In the genomic region with DNA sequence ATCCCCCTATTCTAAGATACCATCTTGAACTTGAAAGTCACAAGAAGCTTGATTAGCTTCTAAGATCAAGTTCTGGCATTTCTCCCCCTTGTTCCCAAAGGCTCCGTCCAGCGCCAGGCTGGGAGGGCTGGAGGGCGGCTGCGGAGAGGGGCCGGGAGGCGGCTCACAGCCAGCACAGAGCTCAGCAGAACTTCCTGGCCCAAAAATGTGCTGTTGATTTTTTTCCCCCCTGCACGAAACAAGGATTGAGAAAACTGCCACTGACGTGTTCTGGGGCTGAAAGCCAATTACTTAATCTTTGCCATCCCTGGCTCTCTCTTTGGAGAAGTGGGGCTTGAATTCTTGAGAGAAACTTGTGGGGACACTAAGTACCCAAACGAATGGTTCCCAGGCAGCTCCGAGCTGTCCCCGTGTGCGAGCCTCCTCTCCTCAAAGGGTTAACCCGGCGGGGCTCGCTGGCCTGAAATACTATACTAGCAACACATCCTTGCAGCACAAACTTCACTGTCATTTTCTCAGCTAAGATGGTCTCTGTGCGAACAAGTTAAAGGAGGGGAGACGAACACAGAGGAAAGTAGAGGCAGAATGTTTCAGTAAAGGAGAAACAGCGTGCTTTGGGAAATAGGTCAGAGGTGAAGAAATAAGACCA, we compare ENCODE assay signal across 8 cellular contexts. TPM values are rescaled to one million over a fixed set of nuclear protein-coding genes. Genes with fewer than 3 reads are reported as not detected.
DNase-seq lines count a peak whose midpoint lies in the region; ATAC-seq and TF ChIP-seq lines count a peak whose summit lies in the region.

No MANE protein-coding gene starts in this region.

- H3K4me3 ChIP-seq in BLaER1 (peak overlapping the region; percentile 83), RWPE2 (ENCODE audit: severe bottlenecking) (peak overlapping the region; percentile 43), iPS-18c (ENCODE audit: insufficient read depth, low read depth, low read length) (peak overlapping the region; percentile 65), gastrocnemius medialis (peak overlapping the region; percentile 67 to 91 (median 72))

- H3K27ac ChIP-seq in BLaER1 (peak overlapping the region; percentile 88), RWPE2 (ENCODE audit: poor library complexity, severe bottlenecking) (peak overlapping the region; percentile 97), gastrocnemius medialis (peak overlapping the region; percentile 92 to 99 (median 97))

- H3K4me3 Mint-ChIP-seq in brain, result peak overlapping the region; percentile 73 to 93 (median 83)

- intact Hi-C loops in gastrocnemius medialis (cut with DNase I; ENCODE audit: low total_unique reads), result loop anchor here (2.0 to 5.0 kb wide), 2 partner anchors 56 to 483 kb away; no protein-coding TSS in a partner anchor

- no peaks in the 10 kb centered on the region for H3K36me3 Mint-ChIP-seq in brain

- H3K4me1 Mint-ChIP-seq in brain, result peaks cover 64% of the 10 kb centered on the region

- H3K4me2 ChIP-seq in BLaER1, result peak overlapping the region; percentile 92

- peak; percentile 51 to 75 for TF ChIP-seq POLR2A in gastrocnemius medialis (IDR thresholded peaks at IDR 0.05)

- ATAC-seq in GM19025 (IDR thresholded peaks at IDR 0.05; ENCODE audit: low read depth, unreplicated experiment) (peak; percentile 43), HG03135 (IDR thresholded peaks at IDR 0.05; ENCODE audit: unreplicated experiment) (peak; percentile 46), RWPE2 (ENCODE audit: low read depth) (peak; percentile 35), gastrocnemius medialis (peak; percentile 58 to 61)

- peaks cover 24% of the 10 kb centered on the region for H4K20me1 ChIP-seq in BLaER1

- peak overlapping the region; percentile 29 to 99 (median 89) for H3K27ac Mint-ChIP-seq in brain

- DNase-seq in RWPE2 (ENCODE audit: low spot score) (no peak), gastrocnemius medialis (peak; percentile 80 to 92), NCI-H524 (lab: John Stamatoyannopoulos, UW) (no peak)

- H3K27me3 ChIP-seq in BLaER1 (no peaks in the 10 kb centered on the region), RWPE2 (ENCODE audit: insufficient read depth, poor library complexity, severe bottlenecking) (no peaks in the 10 kb centered on the region), gastrocnemius medialis (no peaks in the 10 kb centered on the region)

- H3K9me3 ChIP-seq in BLaER1 (no peaks in the 10 kb centered on the region), RWPE2 (ENCODE audit: severe bottlenecking) (no peaks in the 10 kb centered on the region), iPS-18c (ENCODE audit: control insufficient read depth, insufficient read depth, low read length) (no peaks in the 10 kb centered on the region), gastrocnemius medialis (no peaks in the 10 kb centered on the region)

- no peak for TF ChIP-seq CTCF in RWPE2 (IDR thresholded peaks at IDR 0.05; ENCODE audit: poor library complexity, severe bottlenecking)
- no peak for TF ChIP-seq CTCF in brain (conservative IDR thresholded peaks at IDR 0.05)
- no peak for TF ChIP-seq CTCF in gastrocnemius medialis (IDR thresholded peaks at IDR 0.05 in 4 of 5, conservative IDR thresholded peaks at IDR 0.05 in 1 of 5)

- H3K9ac ChIP-seq in BLaER1, result peak overlapping the region; percentile 87

- peaks cover 3% of the 10 kb centered on the region for H3K27me3 Mint-ChIP-seq in brain

- no peaks in the 10 kb centered on the region for H3K9me3 Mint-ChIP-seq in brain

- in situ Hi-C loops in gastrocnemius medialis (cut with MboI; ENCODE audit: low sequenced_read_pairs in 4 of 4), result loop anchor here in 1 of 4 donors (10.0 kb wide), 1 partner anchor 120 kb away; the partner anchor contains the start of gene REV3L

- peaks cover 69% of the 10 kb centered on the region for H3K4me1 ChIP-seq in BLaER1
- peaks cover 37% of the 10 kb centered on the region for H3K4me1 ChIP-seq in RWPE2 (ENCODE audit: insufficient read depth, poor library complexity, severe bottlenecking)
- H3K4me1 ChIP-seq in gastrocnemius medialis, result peaks cover 45 to 53% of the 10 kb centered on the region in 2 donors

- H3K36me3 ChIP-seq in BLaER1 (peaks cover 19% of the 10 kb centered on the region), RWPE2 (ENCODE audit: low read depth) (peaks cover 18% of the 10 kb centered on the region), gastrocnemius medialis (no peaks in the 10 kb centered on the region)

RNA-seq across cellular contexts. Expression of gene TRAF3IP2, which starts 0.5 kb away (rescaled TPM):
- polyA plus RNA-seq in brain (ENCODE audit: insufficient read depth, low read depth, low replicate concordance), result 102 TPM
- 10 to 100 TPM; 11.0 to 31.1 (median 17.3) TPM for total RNA-seq in gastrocnemius medialis

Comparison
In these comparisons a context has a peak if more than half of its experiments do, and no peak if none do; other contexts are left out.
1. DNase-seq: peak in gastrocnemius medialis (2 of 2); none in RWPE2 (single experiment) and NCI-H524 (0 of 2).
2. Peak in every context shown above with its lines, with median percentiles within 50 percentile points of each other: H3K27ac ChIP-seq, H3K4me3 ChIP-seq and ATAC-seq.